Comparison of ENCODE assay signal across 8 cellular contexts in genomic region chr16:14070877-14071575, GRCh38. TPM values are rescaled to one million over a fixed set of nuclear protein-coding genes. Genes with fewer than 3 reads are reported as not detected.
DNase-seq lines count a peak whose midpoint lies in the region; ATAC-seq, FAIRE-seq and TF ChIP-seq lines count a peak whose summit lies in the region.

TSS of gene MRTFB (plus strand) at chr16:14071319. CDS start at chr16:14140607, 69,288 bp downstream.

- H3K4me3 Mint-ChIP-seq in CD14-positive monocyte: peak within 1 kb of the TSS; percentile 86 to 92

- TF ChIP-seq POLR2A in endothelial cell of umbilical vein (IDR thresholded peaks at IDR 0.05; ENCODE audit: low read depth, low read length): no peak

- peak within 1 kb of the TSS in 3 of 7 donors; percentile 53 to 71 (median 66) for H3K27ac Mint-ChIP-seq in CD14-positive monocyte

- ATAC-seq in GM19351 (IDR thresholded peaks at IDR 0.05; ENCODE audit: unreplicated experiment) (peak; percentile 82), HG03520 (IDR thresholded peaks at IDR 0.05; ENCODE audit: unreplicated experiment) (peak; percentile 78)

- BruUV-seq in endothelial cell of umbilical vein (replicated peaks; lab: Mats Ljungman, UMichigan): TSS peak; percentile 14

- peaks cover 4 to 17% (median 15%) of the 10 kb centered on the region in 3 donors for H3K27me3 Mint-ChIP-seq in CD14-positive monocyte (ENCODE audit: low read depth in 3 of 3)

- no peaks in the 10 kb centered on the region for H3K27me3 ChIP-seq in endothelial cell of umbilical vein (ENCODE audit: control insufficient read depth in 2 of 2, insufficient read depth in 2 of 2, low read length in 2 of 2)
- H3K27me3 ChIP-seq in mononuclear cell (ENCODE audit: insufficient read depth, low read length): no peaks in the 10 kb centered on the region

- TF ChIP-seq CTCF in CD14-positive monocyte (IDR thresholded peaks at IDR 0.05) (no peak), endothelial cell of umbilical vein (IDR thresholded peaks at IDR 0.05; ENCODE audit: extremely low read depth in 1 of 2, insufficient read depth in 1 of 2, low read depth in 1 of 2, low read length in 2 of 2) (no peak)

- FAIRE-seq in endothelial cell of umbilical vein (lab: Jason Lieb, UNC): no peak

- peak within 1 kb of the TSS; percentile 68 for H3K27ac ChIP-seq in endothelial cell of umbilical vein (ENCODE audit: insufficient read depth, low read depth, low read length)

- intact Hi-C loops in CD14-positive monocyte (cut with micrococcal nuclease) (loop anchor here (5.0 to 10.0 kb wide), 2 partner anchors 146 to 149 kb away; partner anchors contain the start of gene ERCC4 (in 2 of the 2)), endothelial cell of umbilical vein (cut with micrococcal nuclease) (loop anchor here (2.0 to 5.0 kb wide), 3 partner anchors 114 to 149 kb away; partner anchors contain the start of gene ERCC4)

- peaks cover 11% of the 10 kb centered on the region for H3K4me1 ChIP-seq in endothelial cell of umbilical vein (ENCODE audit: control insufficient read depth, extremely low read depth, insufficient read depth, low read length)
- peaks cover 16% of the 10 kb centered on the region for H3K4me1 ChIP-seq in mononuclear cell (ENCODE audit: insufficient read depth, low read length)

- no peaks in the 10 kb centered on the region for H3K36me3 ChIP-seq in endothelial cell of umbilical vein (ENCODE audit: control insufficient read depth in 2 of 2, extremely low read depth in 1 of 2, insufficient read depth in 2 of 2, low read length in 2 of 2)

- H3K4me1 Mint-ChIP-seq in CD14-positive monocyte: peaks cover 11% of the 10 kb centered on the region

- dilution Hi-C loops in endothelial cell of umbilical vein (cut with MboI; ENCODE audit: extremely low pct_ligation_motif_present, low sequenced_read_pairs): no loop called here

- H3K4me3 ChIP-seq in endothelial cell of umbilical vein (replicated peaks in 1 of 3; ENCODE audit: insufficient read depth in 1 of 3, low read depth in 1 of 3, low read length in 3 of 3): peak within 1 kb of the TSS; percentile 74 to 96 (median 82)
- peak within 1 kb of the TSS; percentile 67 for H3K4me3 ChIP-seq in mononuclear cell (ENCODE audit: low read length)

- H3K79me2 ChIP-seq in endothelial cell of umbilical vein (ENCODE audit: control insufficient read depth, insufficient read depth, low read length): peaks cover 15% of the 10 kb centered on the region

- CTCF ChIA-PET in endothelial cell of umbilical vein (lab: Charles Lee): interaction anchor here (1.7 kb wide), 1 partner anchor 147 kb away, joined by 6 read pairs; no protein-coding TSS in a partner anchor

- peak within 1 kb of the TSS; percentile 100 for H2AFZ ChIP-seq in endothelial cell of umbilical vein (ENCODE audit: low read depth, low read length)

- H3K9me3 Mint-ChIP-seq in CD14-positive monocyte: no peaks in the 10 kb centered on the region

- H3K4me2 ChIP-seq in endothelial cell of umbilical vein (ENCODE audit: insufficient read depth, low read length): peak within 1 kb of the TSS; percentile 95

- DNase-seq in CD14-positive monocyte (ENCODE audit: low spot score): peak; percentile 53
- DNase-seq in NOMO-1 treated with dmso at 0.1 percent for 144 hours (lab: John Stamatoyannopoulos, UW; ENCODE audit: unreplicated experiment): peak; percentile 57
- peak; percentile 72 for DNase-seq in activated T-cell treated with anti-CD3 and anti-CD28 coated beads for 1 hour (ENCODE audit: low read depth)
- DNase-seq in endothelial cell of umbilical vein (ENCODE audit: low read depth, low spot score): peak; percentile 70
- DNase-seq in stimulated activated CD8-positive, alpha-beta memory T cell treated with anti-CD3 and anti-CD28 coated beads, Interleukin-2, amount 100 ng/mL, for 48 hours (ENCODE audit: low read depth in 2 of 2): peak; percentile 69 to 75

- H3K9ac ChIP-seq in endothelial cell of umbilical vein (replicated peaks; ENCODE audit: extremely low read depth, insufficient read depth, low read length): peak within 1 kb of the TSS; percentile 98

- no peaks in the 10 kb centered on the region for H3K36me3 Mint-ChIP-seq in CD14-positive monocyte

- POLR2A ChIA-PET in endothelial cell of umbilical vein (lab: Charles Lee): no interaction called here

- H4K20me1 ChIP-seq in endothelial cell of umbilical vein (replicated peaks; ENCODE audit: control insufficient read depth, extremely low read depth, insufficient read depth, low read length): no peaks in the 10 kb centered on the region

- H3K9me3 ChIP-seq in endothelial cell of umbilical vein (replicated peaks; ENCODE audit: control insufficient read depth, insufficient read depth, low read length): no peaks in the 10 kb centered on the region
- no peaks in the 10 kb centered on the region for H3K9me3 ChIP-seq in mononuclear cell (ENCODE audit: low read depth, low read length)

- no peaks in the 10 kb centered on the region for H3K9me1 ChIP-seq in endothelial cell of umbilical vein (replicated peaks; ENCODE audit: control insufficient read depth, extremely low read depth, insufficient read depth, low read length)

TF ChIP-seq in endothelial cell of umbilical vein, 7 proteins besides CTCF, POLR2A, EP300 and RAD21:
- TF ChIP-seq POLR2AphosphoS5 (IDR thresholded peaks at IDR 0.05; ENCODE audit: insufficient read depth, low read depth, low read length): peak; percentile 51
- no peak for TF ChIP-seq FOS (IDR thresholded peaks at IDR 0.05; ENCODE audit: borderline replicate concordance, insufficient read depth, low read length)
TF ChIP-seq in endothelial cell of umbilical vein: peak in this region for 1.

RNA-seq across cellular contexts. Expression of gene MRTFB, which starts in this region (rescaled TPM):
- polyA plus RNA-seq in CD14-positive monocyte: under 1 TPM; 0.69 to 0.87 TPM
- total RNA-seq in endothelial cell of umbilical vein: 49.5 and 50.2 TPM in 2 replicates
- 19.6 and 23.5 TPM in 2 replicates for polyA plus RNA-seq in endothelial cell of umbilical vein
- polyA plus RNA-seq in endothelial cell of umbilical vein (2011; cell fraction: cytosol; rRNA removed): 12.9 and 13.3 TPM in 2 replicates
- polyA plus RNA-seq in endothelial cell of umbilical vein (2011; cell fraction: nucleus; rRNA removed): 58.0 and 59.5 TPM in 2 replicates
- 13.4 and 15.8 TPM in 2 replicates for polyA plus RNA-seq in endothelial cell of umbilical vein (2012)
- polyA minus RNA-seq in endothelial cell of umbilical vein: 63.0 and 64.6 TPM in 2 replicates
- polyA minus RNA-seq in endothelial cell of umbilical vein (2011; cell fraction: cytosol; rRNA and poly(A)+ RNA removed): 10.5 TPM
- 98.7 and 137 TPM in 2 replicates for polyA minus RNA-seq in endothelial cell of umbilical vein (2011; cell fraction: nucleus; rRNA and poly(A)+ RNA removed)
- 7.1 TPM for total RNA-seq in mononuclear cell

Comparison
In these comparisons a context has a peak if more than half of its experiments do, and no peak if none do; other contexts are left out.
1. Peak in every context shown above with its lines: DNase-seq, ATAC-seq, H3K4me3 ChIP-seq and H3K27ac ChIP-seq.
2. RNA of gene MRTFB (polyA plus RNA-seq): 12.9 to 59.5 TPM in endothelial cell of umbilical vein; 0.69 to 0.87 TPM in CD14-positive monocyte; every median in the first group is over 4 times any median in the second.
3. Peak in DNase-seq in CD14-positive monocyte; RNA of the gene not detected or under 1 TPM.